ENCODE assay signal across 8 cellular contexts in genomic region chr1:1324524-1325287, GRCh38. TPM values are rescaled to one million over a fixed set of nuclear protein-coding genes. Genes with fewer than 3 reads are reported as not detected.
DNase-seq lines count a peak whose midpoint lies in the region; ATAC-seq, FAIRE-seq and TF ChIP-seq lines count a peak whose summit lies in the region.

Gene CPTP (plus strand): TSS chr1:1324802. CDS start chr1:1326911, 2,109 bp downstream.
Gene INTS11 (minus strand): TSS chr1:1324660. CDS start chr1:1324608, 52 bp downstream.

- H3K36me3 ChIP-seq in esophagus squamous epithelium = peaks cover 13 to 62% (median 19%) of the 10 kb centered on the region in 3 donors

- H3K4me3 ChIP-seq in esophagus squamous epithelium = peak within 1 kb of the TSS; percentile 81 to 100 (median 92)

- no peaks in the 10 kb centered on the region for H3K9me3 ChIP-seq in esophagus squamous epithelium

- peak within 1 kb of the TSS; percentile 95 to 98 (median 96) for H3K27ac ChIP-seq in esophagus squamous epithelium

- peak within 1 kb of the TSS; percentile 87 for H3K27ac Mint-ChIP-seq in activated T-cell treated with anti-CD3 and anti-CD28 coated beads, Interleukin-2, amount 50 U/mL, for 72 hours
- peak within 1 kb of the TSS in 5 of 6 donors; percentile 2 to 98 (median 81) for H3K27ac Mint-ChIP-seq in naive B cell
- peak within 1 kb of the TSS; percentile 91 for H3K27ac Mint-ChIP-seq in stimulated activated effector memory CD8-positive, alpha-beta T cell treated with anti-CD3 and anti-CD28 coated beads, Interleukin-12 subunit alpha, Interleukin-12 subunit beta, amount 100 ng/mL, for 72 hours

- no peaks in the 10 kb centered on the region for H3K27me3 ChIP-seq in esophagus squamous epithelium

- intact Hi-C loops in esophagus squamous epithelium (cut with DNase I) = no loop called here

- TF ChIP-seq POLR2A in esophagus squamous epithelium (IDR thresholded peaks at IDR 0.05) = peak in 2 of 4 donors; percentile 68 to 82

- TF ChIP-seq CTCF in esophagus squamous epithelium (IDR thresholded peaks at IDR 0.05) = no peak

- H3K27me3 Mint-ChIP-seq in activated T-cell treated with anti-CD3 and anti-CD28 coated beads, Interleukin-2, amount 50 U/mL, for 72 hours (ENCODE audit: low read depth) = no peaks in the 10 kb centered on the region
- no peaks in the 10 kb centered on the region for H3K27me3 Mint-ChIP-seq in naive B cell

- H3K4me1 Mint-ChIP-seq in activated T-cell treated with anti-CD3 and anti-CD28 coated beads, Interleukin-2, amount 50 U/mL, for 72 hours (ENCODE audit: low read depth) = peaks cover 32% of the 10 kb centered on the region
- H3K4me1 Mint-ChIP-seq in naive B cell = peaks cover 19 to 41% (median 26%) of the 10 kb centered on the region in 3 donors
- peaks cover 35% of the 10 kb centered on the region for H3K4me1 Mint-ChIP-seq in stimulated activated effector memory CD8-positive, alpha-beta T cell treated with anti-CD3 and anti-CD28 coated beads, Interleukin-12 subunit alpha, Interleukin-12 subunit beta, amount 100 ng/mL, for 72 hours

- peak; percentile 46 for DNase-seq in DMS 273 treated with DMSO at 0.1 percent for 48 hours (lab: John Stamatoyannopoulos, UW)
- peak; percentile 98 for DNase-seq in HuH-7 (ENCODE audit: low spot score)
- DNase-seq in RCC 7860 (ENCODE audit: low spot score) = peak; percentile 83
- peak; percentile 96 to 97 for DNase-seq in activated T-cell treated with anti-CD3 and anti-CD28 coated beads, Interleukin-2, amount 50 U/mL, for 72 hours
- peak; percentile 61 for DNase-seq in esophagus squamous epithelium (lab: John Stamatoyannopoulos, UW)
- peak; percentile 94 for DNase-seq in naive B cell
- peak; percentile 93 to 96 for DNase-seq in stimulated activated effector memory CD8-positive, alpha-beta T cell treated with anti-CD3 and anti-CD28 coated beads, Interleukin-12 subunit alpha, Interleukin-12 subunit beta, amount 100 ng/mL, for 72 hours (ENCODE audit: low spot score in 2 of 2)

- H3K36me3 Mint-ChIP-seq in activated T-cell treated with anti-CD3 and anti-CD28 coated beads, Interleukin-2, amount 50 U/mL, for 72 hours (ENCODE audit: insufficient read depth in 2 of 2) = peaks cover 3 to 5% of the 10 kb centered on the region in 2 donors
- H3K36me3 Mint-ChIP-seq in naive B cell = no peaks in the 10 kb centered on the region
- H3K36me3 Mint-ChIP-seq in stimulated activated effector memory CD8-positive, alpha-beta T cell treated with anti-CD3 and anti-CD28 coated beads, Interleukin-12 subunit alpha, Interleukin-12 subunit beta, amount 100 ng/mL, for 72 hours = peaks cover 14% of the 10 kb centered on the region

- ATAC-seq in GM21515 (IDR thresholded peaks at IDR 0.05; ENCODE audit: unreplicated experiment) (peak; percentile 67), naive B cell (ENCODE audit: low read depth in 2 of 2) (peak; percentile 87 to 91)
- ATAC-seq in activated T-cell treated with anti-CD3 and anti-CD28 coated beads, Interleukin-2, amount 50 U/mL, for 72 hours (replicated peaks in 1 of 2) = peak; percentile 85 to 87
- peak; percentile 87 for ATAC-seq in stimulated activated effector memory CD8-positive, alpha-beta T cell treated with anti-CD3 and anti-CD28 coated beads, Interleukin-12 subunit alpha, Interleukin-12 subunit beta, amount 100 ng/mL, for 72 hours

- 0% methylated on average over 3 of the region's 84 CpGs; no CpG with 5 or more reads in 1 of the 2 donors for WGBS in esophagus squamous epithelium, 2 donors

- H3K4me1 ChIP-seq in esophagus squamous epithelium = peaks cover 15 to 68% (median 44%) of the 10 kb centered on the region in 3 donors

- H3K4me3 Mint-ChIP-seq in activated T-cell treated with anti-CD3 and anti-CD28 coated beads, Interleukin-2, amount 50 U/mL, for 72 hours = peak within 1 kb of the TSS; percentile 96
- peak within 1 kb of the TSS; percentile 85 to 96 (median 90) for H3K4me3 Mint-ChIP-seq in naive B cell
- H3K4me3 Mint-ChIP-seq in stimulated activated effector memory CD8-positive, alpha-beta T cell treated with anti-CD3 and anti-CD28 coated beads, Interleukin-12 subunit alpha, Interleukin-12 subunit beta, amount 100 ng/mL, for 72 hours = peak within 1 kb of the TSS; percentile 83

- FAIRE-seq in RCC 7860 (lab: Jason Lieb, UNC) = no peak

- no peaks in the 10 kb centered on the region for H3K9me3 Mint-ChIP-seq in activated T-cell treated with anti-CD3 and anti-CD28 coated beads, Interleukin-2, amount 50 U/mL, for 72 hours
- H3K9me3 Mint-ChIP-seq in naive B cell = no peaks in the 10 kb centered on the region
- no peaks in the 10 kb centered on the region for H3K9me3 Mint-ChIP-seq in stimulated activated effector memory CD8-positive, alpha-beta T cell treated with anti-CD3 and anti-CD28 coated beads, Interleukin-12 subunit alpha, Interleukin-12 subunit beta, amount 100 ng/mL, for 72 hours

RNA-seq across cellular contexts. Expression of gene CPTP, which starts in this region (rescaled TPM):
- total RNA-seq in activated T-cell treated with anti-CD3 and anti-CD28 coated beads, Interleukin-2, amount 50 U/mL, for 72 hours = 10 to 100 TPM; 18.0 to 22.8 TPM
- total RNA-seq in esophagus squamous epithelium = 10 to 100 TPM; 27.7 to 75.2 (median 33.4) TPM
- 10 to 100 TPM in 3 of 6 donors, 1 to 10 TPM in 3; 7.9 to 16.9 (median 10.7) TPM for polyA plus RNA-seq in naive B cell (ENCODE audit: low read depth in 6 of 6)

RNA-seq across cellular contexts. Expression of gene INTS11, which starts in this region (rescaled TPM):
- total RNA-seq in activated T-cell treated with anti-CD3 and anti-CD28 coated beads, Interleukin-2, amount 50 U/mL, for 72 hours = 100 to 1,000 TPM; 108 to 131 TPM
- 10 to 100 TPM; 61.5 to 82.0 (median 63.6) TPM for total RNA-seq in esophagus squamous epithelium
- polyA plus RNA-seq in naive B cell (ENCODE audit: low read depth in 6 of 6) = 10 to 100 TPM; 45.9 to 61.5 (median 54.3) TPM

Comparison
In these comparisons a context has a peak if more than half of its experiments do, and no peak if none do; other contexts are left out.
1. Peak in every context shown above with its lines: DNase-seq, ATAC-seq, H3K4me3 ChIP-seq and H3K27ac ChIP-seq.
2. DNase-seq: peak in every context shown above with its lines; median percentile 98 in HuH-7; 96 in activated T-cell treated with anti-CD3 and anti-CD28 coated beads, Interleukin-2, amount 50 U/mL, for 72 hours; 94 in stimulated activated effector memory CD8-positive, alpha-beta T cell treated with anti-CD3 and anti-CD28 coated beads, Interleukin-12 subunit alpha, Interleukin-12 subunit beta, amount 100 ng/mL, for 72 hours; 94 in naive B cell; 83 in RCC 7860; 61 in esophagus squamous epithelium; 46 in DMS 273 treated with DMSO at 0.1 percent for 48 hours.